ENCODE assay signal across 8 cellular contexts in the genomic region with DNA sequence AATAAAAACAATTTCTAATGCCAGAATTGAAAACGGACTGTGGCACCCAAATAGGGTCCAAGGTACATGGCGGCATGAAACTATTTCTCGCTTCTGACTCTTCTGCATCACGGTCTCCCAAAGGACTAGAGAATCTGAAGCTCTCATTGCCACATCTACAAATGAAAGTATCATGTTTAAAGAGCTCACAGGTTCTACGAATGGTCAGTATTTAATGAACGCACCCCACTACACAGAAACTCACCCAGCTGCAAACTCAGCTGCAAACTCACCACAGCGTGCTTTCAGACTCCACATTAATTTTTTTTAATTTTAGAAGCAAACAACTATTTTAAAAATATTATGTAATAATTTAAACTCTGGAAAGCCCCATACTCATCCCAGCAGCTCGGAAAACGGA. TPM values are rescaled to one million over a fixed set of nuclear protein-coding genes. Genes with fewer than 3 reads are reported as not detected.
A peak's percentile ranks its signal among the peaks of the same experiment; 100 is the strongest.
DNase-seq lines count a peak whose midpoint lies in the region; ATAC-seq, FAIRE-seq and TF ChIP-seq lines count a peak whose summit lies in the region.

No MANE protein-coding gene starts in this region.

- H3K4ac ChIP-seq in mesenchymal stem cell (ENCODE audit: low read depth in 1 of 2, low read length in 2 of 2), result no peak overlapping the region

- no peak overlapping the region for H2BK12ac ChIP-seq in mesenchymal stem cell (ENCODE audit: low read length in 2 of 2)

- no peaks in the 10 kb centered on the region for H3K9me1 ChIP-seq in K562 (ENCODE audit: control insufficient read depth, insufficient read depth, low read length)

- peak overlapping the region; percentile 92 for H3K27ac ChIP-seq in HUES48 (ENCODE audit: low read depth, low read length)
- H3K27ac ChIP-seq in K562 (ENCODE audit: extremely low read depth, low read depth, low read length), result peak overlapping the region; percentile 100
- H3K27ac ChIP-seq in mesenchymal stem cell (ENCODE audit: low read length, poor library complexity, severe bottlenecking), result peak overlapping the region; percentile 91

- H3K79me2 ChIP-seq in K562 (ENCODE audit: control insufficient read depth, insufficient read depth, low read length), result peaks cover 94% of the 10 kb centered on the region

- H2AK5ac ChIP-seq in mesenchymal stem cell (ENCODE audit: low read length, severe bottlenecking), result no peak overlapping the region

- no peak overlapping the region for H4K8ac ChIP-seq in mesenchymal stem cell (ENCODE audit: low read length)

- POLR2A ChIA-PET in K562 (lab: Yijun Ruan, JAX), result interaction anchor here (0.6 to 4.3 kb wide), 6 partner anchors 28 to 805 kb away, joined by 3 to 31 read pairs (median 3); partner anchors contain the start of gene RNU4ATAC

- intact Hi-C loops in K562 (cut with micrococcal nuclease), result loop anchor here (1.0 kb wide), 1 partner anchor 117 kb away; no protein-coding TSS in a partner anchor

- ATAC-seq in K562 (no peak), HG03045 (IDR thresholded peaks at IDR 0.05; ENCODE audit: unreplicated experiment) (no peak)

- H2BK120ac ChIP-seq in mesenchymal stem cell (ENCODE audit: low read depth, low read length), result no peak overlapping the region

- peak; percentile 40 for FAIRE-seq in K562 (lab: Jason Lieb, UNC)

- no peaks in the 10 kb centered on the region for H3K9me3 ChIP-seq in HUES48 (ENCODE audit: control insufficient read depth, insufficient read depth, low read length)
- no peaks in the 10 kb centered on the region for H3K9me3 ChIP-seq in K562 (replicated peaks; ENCODE audit: control insufficient read depth, insufficient read depth, low read depth, low read length)
- no peaks in the 10 kb centered on the region for H3K9me3 ChIP-seq in mesenchymal stem cell (ENCODE audit: control insufficient read depth, low read length)

- no peak overlapping the region for H3K14ac ChIP-seq in mesenchymal stem cell (ENCODE audit: low read length in 2 of 2)

- H3K36me3 ChIP-seq in HUES48 (ENCODE audit: control insufficient read depth, insufficient read depth, low read length) (0 out of 2 replicates have a peak, but pooled peaks cover 3% of the 10 kb centered on the region), K562 (ENCODE audit: control insufficient read depth, insufficient read depth, low read length) (peaks cover 8% of the 10 kb centered on the region; the same call in 1 of the 3 replicates), mesenchymal stem cell (ENCODE audit: control insufficient read depth in 1 of 2, insufficient read depth in 2 of 2, low read depth in 1 of 2, low read length in 2 of 2) (peaks cover 0 to 3% of the 10 kb centered on the region in 2 experiments)

- no peaks in the 10 kb centered on the region for H3K27me3 ChIP-seq in HUES48 (ENCODE audit: control insufficient read depth, insufficient read depth, low read length)
- no peaks in the 10 kb centered on the region for H3K27me3 ChIP-seq in K562 (ENCODE audit: control insufficient read depth in 2 of 2, insufficient read depth in 2 of 2, low read length in 2 of 2)
- no peaks in the 10 kb centered on the region for H3K27me3 ChIP-seq in mesenchymal stem cell (ENCODE audit: control insufficient read depth in 1 of 2, insufficient read depth in 1 of 2, low read length in 2 of 2)

- peak overlapping the region in 1 of 2 experiments; percentile 97 for H3K18ac ChIP-seq in mesenchymal stem cell (ENCODE audit: low read depth in 1 of 2, low read length in 2 of 2)

- TF ChIP-seq CTCF in GM13976 (IDR thresholded peaks at IDR 0.05; ENCODE audit: borderline replicate concordance, control extremely low read depth, extremely low read depth, insufficient read depth, missing control alignments) (no peak), K562 (IDR thresholded peaks at IDR 0.05 in 2 of 3, conservative IDR thresholded peaks at IDR 0.05 in 1 of 3; ENCODE audit: insufficient read depth in 2 of 3, low read depth in 1 of 3, low read length in 3 of 3) (no peak)

- TF ChIP-seq RAD21 in K562 (CRISPR knock-in tag; conservative IDR thresholded peaks at IDR 0.05 in 1 of 2, IDR thresholded peaks at IDR 0.05 in 1 of 2), result no peak

- no peak overlapping the region for H4K91ac ChIP-seq in mesenchymal stem cell (ENCODE audit: low read length)

- WGBS in K562 (ENCODE audit: insufficient coverage, low coverage, missing lambda C conversion rate), result 1% methylated on average over 9 of the region's 9 CpGs
- WGBS in mesenchymal stem cell, result 19% methylated on average over 8 of the region's 9 CpGs

- peaks cover 8% of the 10 kb centered on the region for H3K79me1 ChIP-seq in mesenchymal stem cell (replicated peaks; ENCODE audit: low read length, poor library complexity, severe bottlenecking)

- no peak for TF ChIP-seq POLR2A in K562 (conservative IDR thresholded peaks at IDR 0.05)

- H3K9ac ChIP-seq in HUES48 (ENCODE audit: low read depth, low read length) (peak overlapping the region; percentile 61), K562 (ENCODE audit: insufficient read depth in 1 of 2, low read depth in 2 of 2, low read length in 2 of 2) (peak overlapping the region; percentile 93 to 99; a peak in 3 of 4 replicates), mesenchymal stem cell (ENCODE audit: low read length) (peak overlapping the region; percentile 100)

- in situ Hi-C loops in GM13976 (cut with MboI; ENCODE audit: low sequenced_read_pairs, unreplicated experiment), result loop anchor here (10.0 kb wide), 1 partner anchor 113 kb away; the partner anchor contains the start of gene RNU4ATAC
- in situ Hi-C loops in K562 (cut with MboI), result no loop called here

- peak overlapping the region; percentile 94 for H3K4me2 ChIP-seq in K562 (ENCODE audit: insufficient read depth, low read length)
- peak overlapping the region; percentile 64 for H3K4me2 ChIP-seq in mesenchymal stem cell (ENCODE audit: low read length, poor library complexity, severe bottlenecking)

- H2AFZ ChIP-seq in K562 (ENCODE audit: low read depth, low read length) (peak overlapping the region; percentile 98), mesenchymal stem cell (ENCODE audit: low read depth, low read length) (no peak overlapping the region)

- H3K4me3 ChIP-seq in HUES48 (ENCODE audit: low read depth, low read length), result peak overlapping the region; percentile 74
- H3K4me3 ChIP-seq in K562, result peak overlapping the region; percentile 88
- peak overlapping the region; percentile 89 to 98 for H3K4me3 ChIP-seq in mesenchymal stem cell (ENCODE audit: insufficient read depth in 1 of 2, low read depth in 1 of 2, low read length in 2 of 2)

- no peak overlapping the region for H2BK15ac ChIP-seq in mesenchymal stem cell (ENCODE audit: low read depth, poor library complexity, severe bottlenecking)

- BruUV-seq in K562 (replicated peaks; lab: Mats Ljungman, UMichigan), result no TSS peak

- H3K4me1 ChIP-seq in HUES48 (ENCODE audit: control insufficient read depth, insufficient read depth, low read length), result peaks cover 7% of the 10 kb centered on the region; the same call in 1 of the 2 replicates
- H3K4me1 ChIP-seq in K562 (replicated peaks in 1 of 2; ENCODE audit: control insufficient read depth in 2 of 2, insufficient read depth in 2 of 2, low read length in 2 of 2), result peaks cover 12 to 21% of the 10 kb centered on the region in 2 experiments
- peaks cover 3% of the 10 kb centered on the region for H3K4me1 ChIP-seq in mesenchymal stem cell (ENCODE audit: control insufficient read depth, insufficient read depth, low read depth, low read length)

- TF ChIP-seq EP300 in K562 (IDR thresholded peaks at IDR 0.05; ENCODE audit: low read length), result no peak

- CTCF ChIA-PET in K562 (lab: Yijun Ruan, JAX; ENCODE audit: low intra/inter-chr PET ratio), result no interaction called here

- no peak overlapping the region for H2BK5ac ChIP-seq in mesenchymal stem cell (ENCODE audit: low read depth, low read length, poor library complexity, severe bottlenecking)

- H4K20me1 ChIP-seq in K562 (replicated peaks; ENCODE audit: control insufficient read depth, insufficient read depth, low read length), result no peaks in the 10 kb centered on the region

- H3K23ac ChIP-seq in mesenchymal stem cell (ENCODE audit: low read length in 2 of 2), result no peak overlapping the region

- peak; percentile 23 for DNase-seq in GM13976 (ENCODE audit: low spot score)
- DNase-seq in K562 (ENCODE audit: extremely low read depth in 1 of 4, low spot score in 3 of 4), result no peak
- DNase-seq in mesenchymal stem cell, result no peak
- DNase-seq in hepatic stellate cell (ENCODE audit: low spot score), result no peak
- no peak for DNase-seq in hippocampal formation (lab: John Stamatoyannopoulos, UW)
- DNase-seq in stimulated activated CD8-positive, alpha-beta memory T cell treated with anti-CD3 and anti-CD28 coated beads, Interleukin-4, amount 100 ng/mL, for 48 hours, result no peak

TF ChIP-seq in K562, 482 proteins besides CTCF, POLR2A, EP300 and RAD21 (continues in another document):
- TF ChIP-seq NFE2 (IDR thresholded peaks at IDR 0.05; ENCODE audit: low read depth) (no peak), DACH1 (IDR thresholded peaks at IDR 0.05; ENCODE audit: partially characterized antibody) (peak; percentile 19), NFE2L1 (tag; IDR thresholded peaks at IDR 0.05; ENCODE audit: borderline replicate concordance, low read depth) (no peak)

RNA-seq across cellular contexts. Expression of gene CLASP1, which starts 1.1 kb away (rescaled TPM):
- total RNA-seq in K562 (2011; cell fraction: chromatin; rRNA removed; ENCODE audit: low replicate concordance), result 121 and 224 TPM in 2 replicates
- 53.2 and 69.0 TPM in 2 replicates for total RNA-seq in K562 (2011; cell fraction: nucleolus; rRNA removed)
- total RNA-seq in K562 (2011; cell fraction: nucleoplasm; rRNA removed), result 96.6 and 111 TPM in 2 replicates
- total RNA-seq in K562 (2014; rRNA removed) (22.2 and 27.5 TPM in 2 replicates), K562 (2014; rRNA removed; fragmentation: Illumina TruSeq; extraction: Trizol) (25.7 and 28.2 TPM in 2 replicates), K562 (2015; rRNA removed; fragmentation: Illumina TruSeq; extraction: Trizol) (28.3 and 30.9 TPM in 2 replicates), K562 (2021) (38.3 and 40.3 TPM in 2 replicates)
- polyA plus RNA-seq in K562 (2011; rRNA removed) (8.5 and 10.3 TPM in 2 replicates), K562 (2014; fragmentation: Illumina TruSeq; extraction: Trizol) (17.3 and 18.0 TPM in 2 replicates), K562 (2014; fragmentation: Nextera tagmentation; extraction: Ambion mirVana) (1 to 10 TPM; 1.7 to 7.2 TPM), K562 (2014; rRNA removed) (20.2 and 20.7 TPM in 2 replicates)
- 4.5 and 7.0 TPM in 2 replicates for polyA plus RNA-seq in K562 (2011; cell fraction: cytosol; rRNA removed)
- polyA plus RNA-seq in K562 (2011; cell fraction: nucleus; rRNA removed), result 39.0 and 41.2 TPM in 2 replicates
- 17.5 and 22.9 TPM in 2 replicates for polyA plus RNA-seq in K562 (2012)
- polyA minus RNA-seq in K562 (2011; rRNA and poly(A)+ RNA removed), result 56.1 and 59.2 TPM in 2 replicates
- 18.2 and 24.7 TPM in 2 replicates for polyA minus RNA-seq in K562 (2011; cell fraction: cytosol; rRNA and poly(A)+ RNA removed)
- polyA minus RNA-seq in K562 (2011; cell fraction: nucleus; rRNA and poly(A)+ RNA removed), result 84.4 and 122 TPM in 2 replicates
- 15.0 TPM for polyA plus RNA-seq in mesenchymal stem cell (2013, experiment 1 of 2)
- 14.1 TPM for polyA plus RNA-seq in mesenchymal stem cell (2013, experiment 2 of 2)
